ENCODE assay signal across 8 cellular contexts in genomic region chr19:8506402-8506957, GRCh38. TPM values are rescaled to one million over a fixed set of nuclear protein-coding genes. Genes with fewer than 3 reads are reported as not detected.
DNase-seq lines count a peak whose midpoint lies in the region; ATAC-seq and TF ChIP-seq lines count a peak whose summit lies in the region.

No MANE protein-coding gene starts in this region.

- H3K27ac ChIP-seq in DND-41 (ENCODE audit: low read length) (no peak overlapping the region), cingulate gyrus (ENCODE audit: low read depth, low read length) (peak overlapping the region; percentile 75)
- peak overlapping the region; percentile 76 for H3K27ac ChIP-seq in naive thymus-derived CD4-positive, alpha-beta T cell (ENCODE audit: low read depth, low read length)

- H3K4me1 ChIP-seq in DND-41 (ENCODE audit: insufficient read depth, low read length) = peaks cover 10% of the 10 kb centered on the region
- peaks cover 5 to 15% of the 10 kb centered on the region in 2 donors for H3K4me1 ChIP-seq in naive thymus-derived CD4-positive, alpha-beta T cell (ENCODE audit: control insufficient read depth in 2 of 2, insufficient read depth in 2 of 2, low read length in 2 of 2)

- POLR2A ChIA-PET in naive thymus-derived CD4-positive, alpha-beta T cell (lab: Charles Lee) = interaction anchor here (0.6 to 6.8 kb wide), 13 partner anchors 9 to 159 kb away, joined by 3 to 74 read pairs (median 4); partner anchors contain the start of genes MYO1F and ZNF414

- no peaks in the 10 kb centered on the region for H3K79me2 ChIP-seq in DND-41 (ENCODE audit: insufficient read depth, low read length)

- CTCF ChIA-PET in naive thymus-derived CD4-positive, alpha-beta T cell (lab: Charles Lee) = interaction anchor here (0.6 to 5.4 kb wide), 9 partner anchors 9 to 1747 kb away, joined by 3 to 70 read pairs (median 5); partner anchors contain the start of genes MARCHF2 and MYO1F

- H4K20me1 ChIP-seq in DND-41 (ENCODE audit: insufficient read depth, low read length) = no peaks in the 10 kb centered on the region

- H3K9ac ChIP-seq in DND-41 (ENCODE audit: low read depth, low read length) = peak overlapping the region; percentile 48; the same call in 1 of the 2 replicates

- peak overlapping the region; percentile 54 to 89 (median 84) for H3K27ac Mint-ChIP-seq in naive thymus-derived CD4-positive, alpha-beta T cell

- peaks cover 0 to 3% (median 0%) of the 10 kb centered on the region in 5 donors for H3K36me3 Mint-ChIP-seq in naive thymus-derived CD4-positive, alpha-beta T cell

- peaks cover 5 to 25% (median 16%) of the 10 kb centered on the region in 7 donors for H3K4me1 Mint-ChIP-seq in naive thymus-derived CD4-positive, alpha-beta T cell

- H2AFZ ChIP-seq in DND-41 (ENCODE audit: low read depth, low read length) = peak overlapping the region; percentile 71; the same call in 1 of the 2 replicates

- ATAC-seq in DND-41 (ENCODE audit: insufficient read depth, low read depth) = no peak
- no peak for ATAC-seq in naive thymus-derived CD4-positive, alpha-beta T cell

- no peaks in the 10 kb centered on the region for H3K27me3 ChIP-seq in DND-41 (ENCODE audit: insufficient read depth, low read length, poor library complexity)
- no peaks in the 10 kb centered on the region for H3K27me3 ChIP-seq in naive thymus-derived CD4-positive, alpha-beta T cell (ENCODE audit: control insufficient read depth in 2 of 2, insufficient read depth in 2 of 2, low read length in 2 of 2)

- H3K27me3 Mint-ChIP-seq in naive thymus-derived CD4-positive, alpha-beta T cell = no peaks in the 10 kb centered on the region

- peaks cover 5% of the 10 kb centered on the region; the same call in 1 of the 2 replicates for H3K36me3 ChIP-seq in DND-41 (ENCODE audit: insufficient read depth, low read length)
- H3K36me3 ChIP-seq in naive thymus-derived CD4-positive, alpha-beta T cell (ENCODE audit: control insufficient read depth in 2 of 3, insufficient read depth in 3 of 3, low read length in 3 of 3) = peaks cover 0 to 22% (median 0%) of the 10 kb centered on the region in 3 experiments

- intact Hi-C loops in naive thymus-derived CD4-positive, alpha-beta T cell (cut with micrococcal nuclease) = loop anchor here (1.0 to 5.0 kb wide), 6 partner anchors 11 to 239 kb away; partner anchors contain the start of gene MARCHF2 (in 2 of the 2)

- TF ChIP-seq CTCF in DND-41 (IDR thresholded peaks at IDR 0.05; ENCODE audit: borderline replicate concordance, extremely low read depth, low read length, poor library complexity, severe bottlenecking) = no peak

- peak overlapping the region; percentile 64 to 97 (median 92) for H3K4me3 Mint-ChIP-seq in naive thymus-derived CD4-positive, alpha-beta T cell

- H3K9me3 ChIP-seq in DND-41 (ENCODE audit: insufficient read depth, low read length, severe bottlenecking) = no peaks in the 10 kb centered on the region
- H3K9me3 ChIP-seq in naive thymus-derived CD4-positive, alpha-beta T cell (ENCODE audit: control insufficient read depth in 2 of 3, low read length in 3 of 3) = no peaks in the 10 kb centered on the region

- H3K4me2 ChIP-seq in DND-41 (ENCODE audit: insufficient read depth, low read length) = peak overlapping the region; percentile 65

- no peak for DNase-seq in DND-41
- peak; percentile 63 for DNase-seq in NCI-H1105 (lab: John Stamatoyannopoulos, UW)
- DNase-seq in naive thymus-derived CD4-positive, alpha-beta T cell = no peak
- DNase-seq in GM19240 (ENCODE audit: insufficient read length, low spot score) = no peak
- DNase-seq in stimulated activated CD4-positive, alpha-beta T cell treated with anti-CD3 and anti-CD28 coated beads, Interleukin-4, amount 100 ng/mL, for 24 hours = no peak
- DNase-seq in KBM-7 = no peak
- no peak for DNase-seq in RKO (ENCODE audit: low spot score)

- in situ Hi-C loops in KBM-7 (cut with MboI; ENCODE audit: low pct_unique_long_range_greater_than_20kb, low sequenced_read_pairs) = no loop called here

- no peaks in the 10 kb centered on the region for H3K9me3 Mint-ChIP-seq in naive thymus-derived CD4-positive, alpha-beta T cell

- H3K4me3 ChIP-seq in DND-41 (ENCODE audit: low read depth in 1 of 2, low read length in 2 of 2) = peak overlapping the region in 1 of 2 experiments; percentile 50; a peak in 2 of 4 replicates
- H3K4me3 ChIP-seq in naive thymus-derived CD4-positive, alpha-beta T cell (ENCODE audit: low read length) = peak overlapping the region; percentile 75

RNA-seq across cellular contexts. Expression of gene PRAM1, which starts 4.0 kb away (rescaled TPM):
- total RNA-seq in naive thymus-derived CD4-positive, alpha-beta T cell = 10 to 100 TPM in 2 of 5 experiments, 1 to 10 TPM in 3; 1.1 to 82.8 (median 3.9) TPM
- under 1 TPM; 0.12 to 0.34 TPM for polyA plus RNA-seq in naive thymus-derived CD4-positive, alpha-beta T cell

RNA-seq across cellular contexts. Expression of gene ZNF414, which starts 7.5 kb away (rescaled TPM):
- 10 to 100 TPM; 36.0 to 69.2 (median 60.8) TPM for total RNA-seq in naive thymus-derived CD4-positive, alpha-beta T cell
- 10 to 100 TPM; 20.2 to 25.4 TPM for polyA plus RNA-seq in naive thymus-derived CD4-positive, alpha-beta T cell
